14 cellular contexts compared by ENCODE assay signal in genomic region chr1:27149084-27149483, GRCh38. TPM values are rescaled to one million over a fixed set of nuclear protein-coding genes. Genes with fewer than 3 reads are reported as not detected.
A peak's percentile ranks its signal among the peaks of the same experiment; 100 is the strongest.
DNase-seq lines count a peak whose midpoint lies in the region; ATAC-seq and TF ChIP-seq lines count a peak whose summit lies in the region.
"Had no signal": no experiment of that assay in that cellular context is flagged by ENCODE, and none has a peak within 500 bp of the region (broad histone marks: within the 10 kb centered on the region; RNA-seq: fewer than 3 reads in every experiment).

No MANE protein-coding gene starts in this region.

- H3K4me3 Mint-ChIP-seq in CD14-positive monocyte (no peak overlapping the region), IgD-negative memory B cell (peak overlapping the region in 2 of 4 donors; percentile 8 to 25), neural crest cell (peak overlapping the region; percentile 7)
- H3K4me3 Mint-ChIP-seq: stimulated activated naive CD8-positive, alpha-beta T cell treated with anti-CD3 and anti-CD28 coated beads, Interleukin-15, Interleukin-2, amounts not matched to agents 100 ng/mL and 50 ng/mL, for 24 hours had no signal

- ATAC-seq in activated naive CD4-positive, alpha-beta T cell treated with anti-CD3 and anti-CD28 coated beads, Interleukin-2, amount 50 U/mL, for 72 hours, result no peak
- ATAC-seq in HG02798 (IDR thresholded peaks at IDR 0.05; ENCODE audit: poor library complexity, unreplicated experiment), result no peak
- ATAC-seq: gastroesophageal sphincter had no signal

- intact Hi-C loops in CD14-positive monocyte (cut with micrococcal nuclease), result no loop called here

- TF ChIP-seq CTCF in CD14-positive monocyte (IDR thresholded peaks at IDR 0.05) (no peak), neural crest cell (conservative IDR thresholded peaks at IDR 0.05) (no peak)

- H3K9me3 Mint-ChIP-seq in CD14-positive monocyte, result peaks cover 0 to 4% (median 3%) of the 10 kb centered on the region in 7 donors
- H3K9me3 Mint-ChIP-seq in IgD-negative memory B cell, result no peaks in the 10 kb centered on the region
- H3K9me3 Mint-ChIP-seq in neural crest cell, result no peaks in the 10 kb centered on the region
- H3K9me3 Mint-ChIP-seq in activated naive CD4-positive, alpha-beta T cell treated with anti-CD3 and anti-CD28 coated beads, Interleukin-2, amount 50 U/mL, for 72 hours, result no peaks in the 10 kb centered on the region
- H3K9me3 Mint-ChIP-seq: stimulated activated naive CD8-positive, alpha-beta T cell treated with anti-CD3 and anti-CD28 coated beads, Interleukin-15, Interleukin-2, amounts not matched to agents 100 ng/mL and 50 ng/mL, for 24 hours had no signal

- DNase-seq in CD14-positive monocyte (ENCODE audit: low spot score) (no peak), amniotic epithelial cell (ENCODE audit: low read depth) (peak; percentile 45), neural crest cell (ENCODE audit: low read depth, low spot score) (no peak), kidney tubule cell (ENCODE audit: low spot score) (no peak)
- DNase-seq in activated naive CD4-positive, alpha-beta T cell treated with anti-CD3 and anti-CD28 coated beads, Interleukin-2, amount 50 U/mL, for 72 hours (ENCODE audit: low spot score in 2 of 2), result no peak
- no peak for DNase-seq in activated effector memory CD4-positive, alpha-beta T cell treated with anti-CD3 and anti-CD28 coated beads, Interleukin-2, amount 50 U/mL, for 16 hours
- DNase-seq: amniotic stem cell, KBM-7, NCI-H2081, right lobe of liver had no signal

- H3K27me3 Mint-ChIP-seq in CD14-positive monocyte (ENCODE audit: low read depth in 3 of 3), result peaks cover 0 to 2% (median 0%) of the 10 kb centered on the region in 3 donors
- no peaks in the 10 kb centered on the region for H3K27me3 Mint-ChIP-seq in IgD-negative memory B cell
- no peaks in the 10 kb centered on the region for H3K27me3 Mint-ChIP-seq in neural crest cell (ENCODE audit: low read depth)
- H3K27me3 Mint-ChIP-seq: stimulated activated naive CD8-positive, alpha-beta T cell treated with anti-CD3 and anti-CD28 coated beads, Interleukin-15, Interleukin-2, amounts not matched to agents 100 ng/mL and 50 ng/mL, for 24 hours had no signal

- H3K4me1 Mint-ChIP-seq in CD14-positive monocyte (peaks cover 56% of the 10 kb centered on the region), IgD-negative memory B cell (peaks cover 36 to 47% (median 38%) of the 10 kb centered on the region in 3 donors), neural crest cell (peaks cover 49% of the 10 kb centered on the region)

- H3K27ac Mint-ChIP-seq in CD14-positive monocyte (peak overlapping the region; percentile 16 to 76 (median 59)), IgD-negative memory B cell (peak overlapping the region; percentile 80 to 88 (median 88)), neural crest cell (ENCODE audit: unreplicated experiment) (no peak overlapping the region)
- H3K27ac Mint-ChIP-seq in activated naive CD4-positive, alpha-beta T cell treated with anti-CD3 and anti-CD28 coated beads, Interleukin-2, amount 50 U/mL, for 72 hours, result no peak overlapping the region
- H3K27ac Mint-ChIP-seq: stimulated activated naive CD8-positive, alpha-beta T cell treated with anti-CD3 and anti-CD28 coated beads, Interleukin-15, Interleukin-2, amounts not matched to agents 100 ng/mL and 50 ng/mL, for 24 hours had no signal

- H3K36me3 Mint-ChIP-seq in CD14-positive monocyte, result peaks cover 41 to 62% of the 10 kb centered on the region in 2 donors
- H3K36me3 Mint-ChIP-seq in IgD-negative memory B cell, result no peaks in the 10 kb centered on the region
- H3K36me3 Mint-ChIP-seq in neural crest cell (ENCODE audit: low read depth), result peaks cover 5% of the 10 kb centered on the region
- H3K36me3 Mint-ChIP-seq in activated naive CD4-positive, alpha-beta T cell treated with anti-CD3 and anti-CD28 coated beads, Interleukin-2, amount 50 U/mL, for 72 hours, result peaks cover 4 to 8% of the 10 kb centered on the region in 2 donors

RNA-seq across cellular contexts. Expression of gene SLC9A1, which starts 5.8 kb away (rescaled TPM):
- 1 to 10 TPM; 4.5 to 4.6 TPM for polyA plus RNA-seq in CD14-positive monocyte
- polyA plus RNA-seq in IgD-negative memory B cell, result 8.9 TPM
- total RNA-seq in neural crest cell, result 24.2 and 27.1 TPM in 2 replicates
- 10 to 100 TPM; 16.2 to 18.8 TPM for total RNA-seq in activated naive CD4-positive, alpha-beta T cell treated with anti-CD3 and anti-CD28 coated beads, Interleukin-2, amount 50 U/mL, for 72 hours

Comparison
In these comparisons a context has a peak if more than half of its experiments do, and no peak if none do; other contexts are left out.
1. H3K27ac Mint-ChIP-seq: peak in CD14-positive monocyte (7 of 7) and IgD-negative memory B cell (3 of 3); none in neural crest cell (single experiment) and activated naive CD4-positive, alpha-beta T cell treated with anti-CD3 and anti-CD28 coated beads, Interleukin-2, amount 50 U/mL, for 72 hours (0 of 2).